1 cellular context compared by ENCODE assay signal in the genomic region with DNA sequence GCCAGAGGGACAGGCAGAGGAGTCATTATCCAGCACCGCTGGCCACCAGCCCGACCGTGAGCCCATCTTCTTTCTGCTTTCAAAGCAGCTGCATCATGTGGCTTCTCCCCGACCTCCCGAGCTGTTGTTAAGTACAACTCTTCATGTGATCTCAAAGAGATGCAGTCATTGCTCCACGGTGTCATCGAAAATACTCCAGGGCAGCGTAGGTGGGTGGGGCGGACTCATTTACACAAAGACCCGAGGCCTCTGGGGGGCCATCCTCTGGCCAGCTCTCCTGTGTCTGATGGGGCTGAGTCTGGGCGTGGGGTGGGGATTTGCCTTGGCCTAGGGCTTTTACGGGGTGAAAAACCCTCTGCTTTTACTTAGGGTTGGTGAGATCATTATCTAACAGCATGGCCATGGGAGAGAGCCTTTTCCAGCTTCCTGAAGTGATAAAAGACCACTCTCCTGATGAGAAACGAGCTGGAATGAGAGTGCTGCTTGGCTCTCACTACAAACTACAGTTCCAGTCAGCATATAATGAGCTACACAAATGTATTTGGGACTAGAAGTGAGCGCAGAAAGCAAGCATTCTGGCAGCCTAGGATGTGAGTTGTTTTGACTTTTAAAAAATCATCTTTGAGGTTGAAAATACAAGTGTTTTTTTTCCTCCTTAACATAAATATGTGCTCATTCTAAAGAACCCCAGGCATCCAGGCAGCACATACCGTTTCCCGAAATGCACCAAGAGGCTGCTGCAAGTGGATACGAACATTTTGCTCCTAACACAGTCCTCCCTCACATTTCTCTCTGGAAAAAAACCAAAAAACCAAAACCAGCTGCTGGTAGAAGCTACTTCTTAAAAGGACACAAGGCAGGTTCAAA.
TF ChIP-seq lines count a peak whose summit lies in the region.

No MANE protein-coding gene starts in this region.

TF ChIP-seq in IMR-90, 13 proteins besides CTCF, POLR2A, EP300 and RAD21 (continued from another document):
- TF ChIP-seq, protein P1, sequence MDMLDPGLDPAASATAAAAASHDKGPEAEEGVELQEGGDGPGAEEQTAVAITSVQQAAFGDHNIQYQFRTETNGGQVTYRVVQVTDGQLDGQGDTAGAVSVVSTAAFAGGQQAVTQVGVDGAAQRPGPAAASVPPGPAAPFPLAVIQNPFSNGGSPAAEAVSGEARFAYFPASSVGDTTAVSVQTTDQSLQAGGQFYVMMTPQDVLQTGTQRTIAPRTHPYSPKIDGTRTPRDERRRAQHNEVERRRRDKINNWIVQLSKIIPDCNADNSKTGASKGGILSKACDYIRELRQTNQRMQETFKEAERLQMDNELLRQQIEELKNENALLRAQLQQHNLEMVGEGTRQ (IDR thresholded peaks at IDR 0.05; ENCODE audit: low read depth, low read length), result no peak
TF ChIP-seq in IMR-90: peak in this region for 0.
